Comparison of ENCODE assay signal across 26 cellular contexts in genomic region chr9:84070590-84070989, GRCh38.
"Had no signal": no experiment of that assay in that cellular context is flagged by ENCODE, and none has a peak within 500 bp of the region (broad histone marks: within the 10 kb centered on the region; RNA-seq: fewer than 3 reads in every experiment).

No MANE protein-coding gene starts in this region.

- H3K9me3 ChIP-seq: gastrocnemius medialis, left lung, mucosa of descending colon, ovary, psoas muscle, testis, tibial artery had no signal

- ATAC-seq: esophagus mucosa; gastrocnemius medialis; left lung; mucosa of descending colon; natural killer cell treated with Interleukin-12 subunit alpha and Interleukin-12 subunit beta and Interleukin-15 and Interleukin-18, amount 100 ng/mL, for 72 hours; psoas muscle; right cardiac atrium; stimulated activated memory B cell treated with anti-CD40 and anti-IgM and Interleukin-4, amounts not matched to agents 10 μg/mL and 1 μg/mL and 100 μg/mL, for 72 hours; stimulated activated naive CD8-positive, alpha-beta T cell treated with anti-CD3 and anti-CD28 coated beads, Interleukin-15, Interleukin-2, amounts not matched to agents 100 U/mL and 50 U/mL, for 24 hours had no signal

- H3K36me3 ChIP-seq: gastrocnemius medialis, left lung, ovary, spleen, tibial artery had no signal

- DNase-seq: effector CD8-positive, alpha-beta T cell; endodermal cell; foreskin fibroblast; gastrocnemius medialis; head of caudate nucleus; kidney; left lung; mesenchymal stem cell; mucosa of descending colon; naive B cell; occipital lobe; ovary; posterior cingulate gyrus; psoas muscle; right cardiac atrium; spleen; stimulated activated CD4-positive, alpha-beta T cell treated with anti-CD3 and anti-CD28 coated beads, Interleukin-4, amount 100 ng/mL, for 4 hours; stimulated activated naive CD8-positive, alpha-beta T cell treated with anti-CD3 and anti-CD28 coated beads, Interleukin-15, Interleukin-2, amounts not matched to agents 100 U/mL and 50 U/mL, for 24 hours; substantia nigra; testis; tibial artery had no signal

- H3K4me1 ChIP-seq: gastrocnemius medialis, left lung, psoas muscle, spleen, testis, tibial artery had no signal

- H3K4me3 ChIP-seq: gastrocnemius medialis, left lung, mucosa of descending colon, ovary, psoas muscle, skin epidermis, spleen, testis, tibial artery had no signal

- H3K27ac ChIP-seq: epithelial cell of prostate, gastrocnemius medialis, left lung, ovary, psoas muscle, skin epidermis, spleen, testis, tibial artery had no signal

- H3K27me3 ChIP-seq: gastrocnemius medialis, left lung, ovary, spleen, testis, tibial artery had no signal
